Comparison of ENCODE assay signal across 8 cellular contexts in the genomic region with DNA sequence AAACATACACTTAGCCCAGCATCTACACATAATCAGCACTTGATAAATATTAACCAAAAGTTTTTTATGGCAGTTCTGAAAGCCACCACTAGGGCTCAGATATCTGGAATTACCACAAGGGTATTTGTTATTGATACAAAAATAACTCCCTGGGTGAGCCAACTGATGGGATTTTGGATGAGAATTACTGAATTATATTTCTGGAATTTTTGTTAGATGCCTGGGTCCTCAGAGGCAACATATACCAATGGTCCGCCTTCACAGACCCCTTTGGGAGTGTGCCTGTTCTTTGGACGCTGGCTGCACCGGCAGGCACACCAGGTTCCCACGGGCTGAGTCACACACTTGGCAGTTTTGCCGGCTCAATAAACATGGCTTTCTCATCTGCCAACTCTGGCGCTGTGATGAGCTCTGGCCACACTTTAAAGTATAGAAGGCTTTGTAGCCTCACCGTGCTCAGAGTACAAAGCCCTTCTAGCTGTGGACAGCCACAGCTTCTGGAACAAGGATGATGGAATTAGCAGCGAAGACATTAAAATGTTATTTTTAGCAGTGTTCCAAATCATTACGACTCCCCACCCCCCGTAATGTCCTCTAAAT. TPM values are rescaled to one million over a fixed set of nuclear protein-coding genes. Genes with fewer than 3 reads are reported as not detected.
DNase-seq lines count a peak whose midpoint lies in the region; ATAC-seq and TF ChIP-seq lines count a peak whose summit lies in the region.

No MANE protein-coding gene starts in this region.

- no peaks in the 10 kb centered on the region for H3K27me3 ChIP-seq in GM06990 (replicated peaks; ENCODE audit: control insufficient read depth, insufficient read depth, low read length)
- H3K27me3 ChIP-seq in liver (ENCODE audit: control insufficient read depth in 4 of 4, insufficient read depth in 4 of 4, low read length in 3 of 4), result no peaks in the 10 kb centered on the region

- WGBS in liver, result 17% methylated on average over 10 of the region's 10 CpGs

- H3K27me3 Mint-ChIP-seq in type B pancreatic cell, result no peaks in the 10 kb centered on the region
- no peaks in the 10 kb centered on the region for H3K27me3 Mint-ChIP-seq in activated T-cell treated with anti-CD3 and anti-CD28 coated beads, Interleukin-2, amount 50 U/mL, for 72 hours (ENCODE audit: low read depth)

- DNase-seq in GM06990 (ENCODE audit: extremely low read depth, insufficient read length), result no peak
- peak; percentile 73 for DNase-seq in NCI-H2196 (lab: John Stamatoyannopoulos, UW; ENCODE audit: unreplicated experiment)
- DNase-seq in cerebellum (ENCODE audit: low spot score), result peak; percentile 52
- DNase-seq in type B pancreatic cell (ENCODE audit: extremely low spot score, unreplicated experiment), result no peak
- no peak for DNase-seq in activated T-cell treated with anti-CD3 and anti-CD28 coated beads, Interleukin-2, amount 50 U/mL, for 72 hours
- DNase-seq in activated CD4-positive, alpha-beta T cell treated with anti-CD3 and anti-CD28 coated beads for 1 hour, result no peak
- no peak for DNase-seq in activated naive CD4-positive, alpha-beta T cell (lab: John Stamatoyannopoulos, UW)

- no peak overlapping the region for H3K4me3 Mint-ChIP-seq in type B pancreatic cell
- H3K4me3 Mint-ChIP-seq in activated T-cell treated with anti-CD3 and anti-CD28 coated beads, Interleukin-2, amount 50 U/mL, for 72 hours, result no peak overlapping the region

- H3K4me1 ChIP-seq in liver (ENCODE audit: control insufficient read depth in 4 of 4, insufficient read depth in 4 of 4, low read length in 3 of 4), result peaks cover 3 to 18% (median 13%) of the 10 kb centered on the region in 4 donors

- H3K4me3 ChIP-seq in GM06990 (replicated peaks; ENCODE audit: low read depth, low read length) (no peak overlapping the region), liver (ENCODE audit: low read depth in 1 of 3, low read length in 3 of 3) (peak overlapping the region in 1 of 3 donors; percentile 22)

- H3K9me3 Mint-ChIP-seq in type B pancreatic cell, result no peaks in the 10 kb centered on the region
- peaks cover 2% of the 10 kb centered on the region in 2 donors for H3K9me3 Mint-ChIP-seq in activated T-cell treated with anti-CD3 and anti-CD28 coated beads, Interleukin-2, amount 50 U/mL, for 72 hours

- no peaks in the 10 kb centered on the region for H3K36me3 ChIP-seq in GM06990 (ENCODE audit: control insufficient read depth, insufficient read depth, low read length)
- H3K36me3 ChIP-seq in liver (ENCODE audit: control insufficient read depth in 4 of 4, insufficient read depth in 3 of 4, low read depth in 1 of 4, low read length in 3 of 4), result no peaks in the 10 kb centered on the region

- H3K36me3 Mint-ChIP-seq in type B pancreatic cell, result no peaks in the 10 kb centered on the region
- no peaks in the 10 kb centered on the region for H3K36me3 Mint-ChIP-seq in activated T-cell treated with anti-CD3 and anti-CD28 coated beads, Interleukin-2, amount 50 U/mL, for 72 hours (ENCODE audit: insufficient read depth in 2 of 2)

- peak; percentile 59 to 71 for TF ChIP-seq RAD21 in liver (IDR thresholded peaks at IDR 0.05)

- H3K27ac Mint-ChIP-seq in type B pancreatic cell, result no peak overlapping the region
- no peak overlapping the region for H3K27ac Mint-ChIP-seq in activated T-cell treated with anti-CD3 and anti-CD28 coated beads, Interleukin-2, amount 50 U/mL, for 72 hours

- peaks cover 11% of the 10 kb centered on the region for H3K4me1 Mint-ChIP-seq in type B pancreatic cell (ENCODE audit: unreplicated experiment)
- no peaks in the 10 kb centered on the region for H3K4me1 Mint-ChIP-seq in activated T-cell treated with anti-CD3 and anti-CD28 coated beads, Interleukin-2, amount 50 U/mL, for 72 hours (ENCODE audit: low read depth)

- H3K27ac ChIP-seq in liver (ENCODE audit: low read depth in 1 of 2, low read length in 2 of 2), result peak overlapping the region; percentile 88 to 89

- H3K9ac ChIP-seq in liver (ENCODE audit: low read depth in 1 of 2, low read length in 2 of 2), result peak overlapping the region in 1 of 2 donors; percentile 11

- peak; percentile 39 for TF ChIP-seq CTCF in GM06990 (IDR thresholded peaks at IDR 0.05; ENCODE audit: insufficient read depth, low read length, poor library complexity, severe bottlenecking)
- TF ChIP-seq CTCF in liver (IDR thresholded peaks at IDR 0.05; ENCODE audit: low read depth, low read length, missing input control), result peak; percentile 70
- TF ChIP-seq CTCF in type B pancreatic cell (conservative IDR thresholded peaks at IDR 0.05), result peak; percentile 78

- H3K9me3 ChIP-seq in liver (ENCODE audit: control insufficient read depth in 4 of 4, low read length in 3 of 4), result no peaks in the 10 kb centered on the region

- ATAC-seq in activated T-cell treated with anti-CD3 and anti-CD28 coated beads, Interleukin-2, amount 50 U/mL, for 72 hours (replicated peaks in 1 of 2), result no peak

TF ChIP-seq in liver, 16 proteins besides CTCF, POLR2A, EP300 and RAD21:
- TF ChIP-seq FOXA2 (IDR thresholded peaks at IDR 0.05) (peak; percentile 84), YY1 (IDR thresholded peaks at IDR 0.05) (peak; percentile 81), RXRA (IDR thresholded peaks at IDR 0.05) (peak; percentile 65 to 77), TAF1 (conservative IDR thresholded peaks at IDR 0.05) (peak; percentile 49), HNF4A (conservative IDR thresholded peaks at IDR 0.05) (peak; percentile 72 to 77), NR2F2 (IDR thresholded peaks at IDR 0.05) (peak; percentile 15), FOXA1 (IDR thresholded peaks at IDR 0.05) (peak; percentile 69), JUND (IDR thresholded peaks at IDR 0.05) (peak; percentile 96 to 98), GABPA (IDR thresholded peaks at IDR 0.05 in 1 of 2, conservative IDR thresholded peaks at IDR 0.05 in 1 of 2) (peak in 1 of 2 donors; percentile 35), HNF4G (IDR thresholded peaks at IDR 0.05) (peak; percentile 40), SP1 (IDR thresholded peaks at IDR 0.05) (peak; percentile 79), EGR1 (IDR thresholded peaks at IDR 0.05; ENCODE audit: low read depth in 2 of 2) (peak in 1 of 2 donors; percentile 4)
- TF ChIP-seq, protein P1, sequence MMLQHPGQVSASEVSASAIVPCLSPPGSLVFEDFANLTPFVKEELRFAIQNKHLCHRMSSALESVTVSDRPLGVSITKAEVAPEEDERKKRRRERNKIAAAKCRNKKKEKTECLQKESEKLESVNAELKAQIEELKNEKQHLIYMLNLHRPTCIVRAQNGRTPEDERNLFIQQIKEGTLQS (IDR thresholded peaks at IDR 0.05), result peak; percentile 81
- TF ChIP-seq, protein P2, sequence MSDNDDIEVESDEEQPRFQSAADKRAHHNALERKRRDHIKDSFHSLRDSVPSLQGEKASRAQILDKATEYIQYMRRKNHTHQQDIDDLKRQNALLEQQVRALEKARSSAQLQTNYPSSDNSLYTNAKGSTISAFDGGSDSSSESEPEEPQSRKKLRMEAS (IDR thresholded peaks at IDR 0.05), result no peak
- TF ChIP-seq, protein P3, sequence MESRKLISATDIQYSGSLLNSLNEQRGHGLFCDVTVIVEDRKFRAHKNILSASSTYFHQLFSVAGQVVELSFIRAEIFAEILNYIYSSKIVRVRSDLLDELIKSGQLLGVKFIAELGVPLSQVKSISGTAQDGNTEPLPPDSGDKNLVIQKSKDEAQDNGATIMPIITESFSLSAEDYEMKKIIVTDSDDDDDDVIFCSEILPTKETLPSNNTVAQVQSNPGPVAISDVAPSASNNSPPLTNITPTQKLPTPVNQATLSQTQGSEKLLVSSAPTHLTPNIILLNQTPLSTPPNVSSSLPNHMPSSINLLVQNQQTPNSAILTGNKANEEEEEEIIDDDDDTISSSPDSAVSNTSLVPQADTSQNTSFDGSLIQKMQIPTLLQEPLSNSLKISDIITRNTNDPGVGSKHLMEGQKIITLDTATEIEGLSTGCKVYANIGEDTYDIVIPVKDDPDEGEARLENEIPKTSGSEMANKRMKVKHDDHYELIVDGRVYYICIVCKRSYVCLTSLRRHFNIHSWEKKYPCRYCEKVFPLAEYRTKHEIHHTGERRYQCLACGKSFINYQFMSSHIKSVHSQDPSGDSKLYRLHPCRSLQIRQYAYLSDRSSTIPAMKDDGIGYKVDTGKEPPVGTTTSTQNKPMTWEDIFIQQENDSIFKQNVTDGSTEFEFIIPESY (IDR thresholded peaks at IDR 0.05), result peak; percentile 34
- TF ChIP-seq, protein P4, sequence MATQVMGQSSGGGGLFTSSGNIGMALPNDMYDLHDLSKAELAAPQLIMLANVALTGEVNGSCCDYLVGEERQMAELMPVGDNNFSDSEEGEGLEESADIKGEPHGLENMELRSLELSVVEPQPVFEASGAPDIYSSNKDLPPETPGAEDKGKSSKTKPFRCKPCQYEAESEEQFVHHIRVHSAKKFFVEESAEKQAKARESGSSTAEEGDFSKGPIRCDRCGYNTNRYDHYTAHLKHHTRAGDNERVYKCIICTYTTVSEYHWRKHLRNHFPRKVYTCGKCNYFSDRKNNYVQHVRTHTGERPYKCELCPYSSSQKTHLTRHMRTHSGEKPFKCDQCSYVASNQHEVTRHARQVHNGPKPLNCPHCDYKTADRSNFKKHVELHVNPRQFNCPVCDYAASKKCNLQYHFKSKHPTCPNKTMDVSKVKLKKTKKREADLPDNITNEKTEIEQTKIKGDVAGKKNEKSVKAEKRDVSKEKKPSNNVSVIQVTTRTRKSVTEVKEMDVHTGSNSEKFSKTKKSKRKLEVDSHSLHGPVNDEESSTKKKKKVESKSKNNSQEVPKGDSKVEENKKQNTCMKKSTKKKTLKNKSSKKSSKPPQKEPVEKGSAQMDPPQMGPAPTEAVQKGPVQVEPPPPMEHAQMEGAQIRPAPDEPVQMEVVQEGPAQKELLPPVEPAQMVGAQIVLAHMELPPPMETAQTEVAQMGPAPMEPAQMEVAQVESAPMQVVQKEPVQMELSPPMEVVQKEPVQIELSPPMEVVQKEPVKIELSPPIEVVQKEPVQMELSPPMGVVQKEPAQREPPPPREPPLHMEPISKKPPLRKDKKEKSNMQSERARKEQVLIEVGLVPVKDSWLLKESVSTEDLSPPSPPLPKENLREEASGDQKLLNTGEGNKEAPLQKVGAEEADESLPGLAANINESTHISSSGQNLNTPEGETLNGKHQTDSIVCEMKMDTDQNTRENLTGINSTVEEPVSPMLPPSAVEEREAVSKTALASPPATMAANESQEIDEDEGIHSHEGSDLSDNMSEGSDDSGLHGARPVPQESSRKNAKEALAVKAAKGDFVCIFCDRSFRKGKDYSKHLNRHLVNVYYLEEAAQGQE (IDR thresholded peaks at IDR 0.05), result peak; percentile 70
TF ChIP-seq in liver: peak in this region for 15.

RNA-seq across cellular contexts. Expression of a gene that starts 24.5 kb away (rescaled TPM):
- 12.1 TPM for total RNA-seq in cerebellum
- total RNA-seq in liver, result 10 to 100 TPM in 1 of 2 donors, 1 to 10 TPM in 1; 2.3 to 12.3 TPM
- 1 to 10 TPM; 6.8 to 7.5 TPM for polyA plus RNA-seq in liver
- 3.8 and 35.8 TPM in 2 replicates for total RNA-seq in type B pancreatic cell (ENCODE audit: low replicate concordance)
- total RNA-seq in activated T-cell treated with anti-CD3 and anti-CD28 coated beads, Interleukin-2, amount 50 U/mL, for 72 hours, result 1 to 10 TPM; 1.2 to 1.8 TPM

Comparison
In these comparisons a context has a peak if more than half of its experiments do, and no peak if none do; other contexts are left out.
1. DNase-seq: peak in NCI-H2196 (single experiment) and cerebellum (single experiment); none in GM06990 (single experiment), type B pancreatic cell (single experiment), activated T-cell treated with anti-CD3 and anti-CD28 coated beads, Interleukin-2, amount 50 U/mL, for 72 hours (0 of 2), activated CD4-positive, alpha-beta T cell treated with anti-CD3 and anti-CD28 coated beads for 1 hour (single experiment) and activated naive CD4-positive, alpha-beta T cell (0 of 4).
2. Peak in every context shown above with its lines, with median percentiles within 50 percentile points of each other: CTCF ChIP-seq.